Comparison of ENCODE assay signal across 8 cellular contexts in the genomic region with DNA sequence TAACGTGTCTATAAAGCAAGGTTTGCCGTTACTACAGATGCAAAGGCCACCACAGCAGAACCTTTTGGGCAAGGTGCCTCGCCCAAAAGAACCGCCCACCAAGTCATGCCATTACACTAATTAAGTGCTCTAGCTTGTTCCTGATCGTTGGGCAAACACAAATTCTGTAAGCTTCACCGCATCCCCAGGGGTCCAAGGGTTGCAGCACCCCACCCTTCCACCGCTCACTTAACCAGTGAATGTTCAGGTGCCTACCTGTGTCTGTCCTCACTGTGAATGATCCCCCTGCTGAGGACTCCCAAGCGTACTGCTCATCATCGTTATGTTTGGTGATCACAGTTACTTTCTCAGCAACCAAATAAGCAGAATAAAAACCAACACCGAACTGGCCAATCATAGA. TPM values are rescaled to one million over a fixed set of nuclear protein-coding genes. Genes with fewer than 3 reads are reported as not detected.
DNase-seq lines count a peak whose midpoint lies in the region; ATAC-seq, FAIRE-seq and TF ChIP-seq lines count a peak whose summit lies in the region.

No MANE protein-coding gene starts in this region.

- H3K4me1 ChIP-seq in NT2/D1 (ENCODE audit: insufficient read depth, insufficient read length) = no peaks in the 10 kb centered on the region
- peaks cover 40% of the 10 kb centered on the region for H3K4me1 ChIP-seq in endothelial cell of umbilical vein (ENCODE audit: control insufficient read depth, extremely low read depth, insufficient read depth, low read length)
- H3K4me1 ChIP-seq in pancreas = peaks cover 28 to 48% (median 39%) of the 10 kb centered on the region in 3 donors

- WGBS in pancreas, 2 donors = 16 to 19% methylated on average over 10 of the region's 10 CpGs

- no peaks in the 10 kb centered on the region for H3K9me1 ChIP-seq in endothelial cell of umbilical vein (replicated peaks; ENCODE audit: control insufficient read depth, extremely low read depth, insufficient read depth, low read length)

- H3K4me2 ChIP-seq in endothelial cell of umbilical vein (ENCODE audit: insufficient read depth, low read length) = peak overlapping the region; percentile 72

- H3K4me3 ChIP-seq in NT2/D1 (ENCODE audit: insufficient read length, low read depth) = peak overlapping the region; percentile 76
- peak overlapping the region; percentile 88 to 96 (median 96) for H3K4me3 ChIP-seq in endothelial cell of umbilical vein (replicated peaks in 1 of 3; ENCODE audit: insufficient read depth in 1 of 3, low read depth in 1 of 3, low read length in 3 of 3)
- peak overlapping the region; percentile 44 to 93 (median 79) for H3K4me3 ChIP-seq in pancreas

- H3K36me3 ChIP-seq in NT2/D1 (ENCODE audit: insufficient read depth, insufficient read length, low read length) (peaks cover 58% of the 10 kb centered on the region), endothelial cell of umbilical vein (ENCODE audit: control insufficient read depth in 2 of 2, extremely low read depth in 1 of 2, insufficient read depth in 2 of 2, low read length in 2 of 2) (peaks cover 21 to 26% of the 10 kb centered on the region in 2 experiments), pancreas (peaks cover 10 to 52% (median 43%) of the 10 kb centered on the region in 3 donors)

- H4K20me1 ChIP-seq in endothelial cell of umbilical vein (replicated peaks; ENCODE audit: control insufficient read depth, extremely low read depth, insufficient read depth, low read length) = peaks cover 3% of the 10 kb centered on the region

- ATAC-seq in pancreas (peak in 1 of 4 donors; percentile 1), GM21423 (IDR thresholded peaks at IDR 0.05; ENCODE audit: unreplicated experiment) (no peak)

- CTCF ChIA-PET in endothelial cell of umbilical vein (lab: Charles Lee) = interaction anchor here (1.1 kb wide), 1 partner anchor 9 kb away, joined by 3 read pairs; no protein-coding TSS in a partner anchor

- DNase-seq in D341Med (ENCODE audit: low spot score) = peak; percentile 42
- no peak for DNase-seq in NT2/D1 (ENCODE audit: low read depth, low spot score)
- DNase-seq in endothelial cell of umbilical vein (ENCODE audit: low read depth, low spot score) = no peak
- no peak for DNase-seq in pancreas
- no peak for DNase-seq in SHP77 treated with DMSO at 0.1 percent for 48 hours (lab: John Stamatoyannopoulos, UW)
- no peak for DNase-seq in OCI-M2 (lab: John Stamatoyannopoulos, UW; ENCODE audit: unreplicated experiment)
- DNase-seq in UCSD-AML1 (lab: John Stamatoyannopoulos, UW; ENCODE audit: unreplicated experiment) = no peak

- TF ChIP-seq POLR2A in endothelial cell of umbilical vein (IDR thresholded peaks at IDR 0.05; ENCODE audit: low read depth, low read length) = no peak

- no peak overlapping the region for H3K27ac ChIP-seq in endothelial cell of umbilical vein (ENCODE audit: insufficient read depth, low read depth, low read length)
- peak overlapping the region in 2 of 4 donors; percentile 100 for H3K27ac ChIP-seq in pancreas

- intact Hi-C loops in endothelial cell of umbilical vein (cut with micrococcal nuclease) = loop anchor here (5.0 kb wide), 1 partner anchor 123 kb away; a partner anchor contains a TSS
- intact Hi-C loops in pancreas (cut with DNase I) = loop anchor here in 1 of 3 donors (10.0 kb wide), 1 partner anchor 121 kb away; a partner anchor contains a TSS

- POLR2A ChIA-PET in endothelial cell of umbilical vein (lab: Charles Lee) = interaction anchor here (0.6 kb wide), 1 partner anchor 12 kb away, joined by 6 read pairs; no protein-coding TSS in a partner anchor

- dilution Hi-C loops in endothelial cell of umbilical vein (cut with MboI; ENCODE audit: extremely low pct_ligation_motif_present, low sequenced_read_pairs) = no loop called here

- no peaks in the 10 kb centered on the region for H3K27me3 ChIP-seq in NT2/D1 (ENCODE audit: insufficient read depth, insufficient read length)
- no peaks in the 10 kb centered on the region for H3K27me3 ChIP-seq in endothelial cell of umbilical vein (ENCODE audit: control insufficient read depth in 2 of 2, insufficient read depth in 2 of 2, low read length in 2 of 2)
- H3K27me3 ChIP-seq in pancreas = no peaks in the 10 kb centered on the region

- H3K9me3 ChIP-seq in NT2/D1 (ENCODE audit: insufficient read depth, low read length) = no peaks in the 10 kb centered on the region
- no peaks in the 10 kb centered on the region for H3K9me3 ChIP-seq in endothelial cell of umbilical vein (replicated peaks; ENCODE audit: control insufficient read depth, insufficient read depth, low read length)
- no peaks in the 10 kb centered on the region for H3K9me3 ChIP-seq in pancreas

- FAIRE-seq in endothelial cell of umbilical vein (lab: Jason Lieb, UNC) (no peak), pancreas (lab: Jason Lieb, UNC) (no peak)

- H3K79me2 ChIP-seq in endothelial cell of umbilical vein (ENCODE audit: control insufficient read depth, insufficient read depth, low read length) = peaks cover 53% of the 10 kb centered on the region

- H3K9ac ChIP-seq in NT2/D1 (ENCODE audit: insufficient read length, low read depth) (peak overlapping the region; percentile 81), endothelial cell of umbilical vein (replicated peaks; ENCODE audit: extremely low read depth, insufficient read depth, low read length) (peak overlapping the region; percentile 12)

- no peak overlapping the region for H2AFZ ChIP-seq in endothelial cell of umbilical vein (ENCODE audit: low read depth, low read length)

- TF ChIP-seq CTCF in endothelial cell of umbilical vein (IDR thresholded peaks at IDR 0.05; ENCODE audit: extremely low read depth in 1 of 2, insufficient read depth in 1 of 2, low read depth in 1 of 2, low read length in 2 of 2) (no peak), pancreas (IDR thresholded peaks at IDR 0.05) (no peak)

- BruUV-seq in endothelial cell of umbilical vein (replicated peaks; lab: Mats Ljungman, UMichigan) = TSS peak; percentile 26

TF ChIP-seq in endothelial cell of umbilical vein, 7 proteins besides CTCF, POLR2A, EP300 and RAD21:
- TF ChIP-seq POLR2AphosphoS5 (IDR thresholded peaks at IDR 0.05; ENCODE audit: insufficient read depth, low read depth, low read length) (no peak), JUN (IDR thresholded peaks at IDR 0.05; ENCODE audit: borderline replicate concordance, insufficient read depth, insufficient read length, low read depth) (no peak), FOS (IDR thresholded peaks at IDR 0.05; ENCODE audit: borderline replicate concordance, insufficient read depth, low read length) (no peak), EZH2 (IDR thresholded peaks at IDR 0.05; ENCODE audit: borderline replicate concordance, low read depth, low read length, severe bottlenecking) (no peak), GATA2 (IDR thresholded peaks at IDR 0.05; ENCODE audit: insufficient read depth, insufficient read length, low read depth, low read length) (no peak), MYC (IDR thresholded peaks at IDR 0.05; ENCODE audit: low read depth, low read length) (no peak)
- TF ChIP-seq, protein P1, sequence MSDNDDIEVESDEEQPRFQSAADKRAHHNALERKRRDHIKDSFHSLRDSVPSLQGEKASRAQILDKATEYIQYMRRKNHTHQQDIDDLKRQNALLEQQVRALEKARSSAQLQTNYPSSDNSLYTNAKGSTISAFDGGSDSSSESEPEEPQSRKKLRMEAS (IDR thresholded peaks at IDR 0.05; ENCODE audit: insufficient read depth, insufficient read length) = no peak

RNA-seq across cellular contexts. Expression of a gene that starts 1.3 kb away (rescaled TPM):
- total RNA-seq in endothelial cell of umbilical vein = 504 and 540 TPM in 2 replicates
- polyA plus RNA-seq in endothelial cell of umbilical vein = 140 and 266 TPM in 2 replicates
- polyA plus RNA-seq in endothelial cell of umbilical vein (2011; cell fraction: cytosol; rRNA removed) = 338 and 370 TPM in 2 replicates
- polyA plus RNA-seq in endothelial cell of umbilical vein (2011; cell fraction: nucleus; rRNA removed) = 186 and 288 TPM in 2 replicates
- 486 and 1,108 TPM in 2 replicates for polyA plus RNA-seq in endothelial cell of umbilical vein (2012)
- polyA minus RNA-seq in endothelial cell of umbilical vein = 318 and 373 TPM in 2 replicates
- 710 TPM for polyA minus RNA-seq in endothelial cell of umbilical vein (2011; cell fraction: cytosol; rRNA and poly(A)+ RNA removed)
- polyA minus RNA-seq in endothelial cell of umbilical vein (2011; cell fraction: nucleus; rRNA and poly(A)+ RNA removed) = 107 and 168 TPM in 2 replicates
- total RNA-seq in pancreas = 100 to 1,000 TPM; 106 to 393 (median 136) TPM
- 100 to 1,000 TPM; 106 to 203 TPM for polyA plus RNA-seq in pancreas

RNA-seq across cellular contexts. Expression of a gene that starts 54.2 kb away (rescaled TPM):
- total RNA-seq in endothelial cell of umbilical vein (22.4 and 23.6 TPM in 2 replicates), pancreas (10 to 100 TPM; 11.7 to 19.5 (median 14.9) TPM)
- polyA plus RNA-seq in endothelial cell of umbilical vein (11.9 and 12.2 TPM in 2 replicates), pancreas (10 to 100 TPM in 1 of 2 donors, 1 to 10 TPM in 1; 7.4 to 10.6 TPM)
- polyA plus RNA-seq in endothelial cell of umbilical vein (2011; cell fraction: cytosol; rRNA removed) = 12.3 and 14.5 TPM in 2 replicates
- 24.8 and 25.0 TPM in 2 replicates for polyA plus RNA-seq in endothelial cell of umbilical vein (2011; cell fraction: nucleus; rRNA removed)
- 13.0 and 14.6 TPM in 2 replicates for polyA plus RNA-seq in endothelial cell of umbilical vein (2012)
- 28.9 and 29.8 TPM in 2 replicates for polyA minus RNA-seq in endothelial cell of umbilical vein
- 12.9 TPM for polyA minus RNA-seq in endothelial cell of umbilical vein (2011; cell fraction: cytosol; rRNA and poly(A)+ RNA removed)
- polyA minus RNA-seq in endothelial cell of umbilical vein (2011; cell fraction: nucleus; rRNA and poly(A)+ RNA removed) = 29.1 TPM in 2 replicates
